In genomic region chr21:23245231-23245630, GRCh38 we compare ENCODE assay signal across 28 cellular contexts.
"Had no signal": no experiment of that assay in that cellular context is flagged by ENCODE, and none has a peak within 500 bp of the region (broad histone marks: within the 10 kb centered on the region; RNA-seq: fewer than 3 reads in every experiment).

No MANE protein-coding gene starts in this region.

- H3K4me3 ChIP-seq: neural progenitor cell, ovary, psoas muscle, skin epidermis, smooth muscle cell, spleen, suprapubic skin, testis, tibial artery, transverse colon, upper lobe of right lung, uterus had no signal

- H3K9me3 ChIP-seq: ovary, psoas muscle, spleen, suprapubic skin, testis, tibial artery, upper lobe of right lung, uterus had no signal

- DNase-seq: natural killer cell; occipital lobe; ovary; posterior cingulate gyrus; psoas muscle; right cardiac atrium; spleen; stimulated activated CD4-positive, alpha-beta T cell treated with anti-CD3 and anti-CD28 coated beads, Interleukin-12 subunit alpha, Interleukin-12 subunit beta, amount 100 ng/mL, for 4 hours; stimulated activated CD4-positive, alpha-beta T cell treated with anti-CD3 and anti-CD28 coated beads, Interleukin-1b, Interleukin-23, amount 100 ng/mL, for 48 hours; stimulated activated CD4-positive, alpha-beta T cell treated with anti-CD3 and anti-CD28 coated beads, Interleukin-4, amount 100 ng/mL, for 1 hour; stimulated activated CD4-positive, alpha-beta T cell treated with anti-CD3 and anti-CD28 coated beads, Interleukin-4, amount 100 ng/mL, for 4 hours; stimulated activated CD8-positive, alpha-beta memory T cell treated with anti-CD3 and anti-CD28 coated beads, Interleukin-4, amount 100 ng/mL, for 48 hours; stimulated activated naive CD4-positive, alpha-beta T cell; stimulated activated naive CD8-positive, alpha-beta T cell treated with anti-CD3 and anti-CD28 coated beads, Interleukin-15, amount 100 ng/mL, for 72 hours; stimulated activated naive CD8-positive, alpha-beta T cell treated with anti-CD3 and anti-CD28 coated beads, Interleukin-15, Interleukin-2, amounts not matched to agents 100 U/mL and 50 U/mL, for 24 hours; substantia nigra; testis; tibial artery; transverse colon; upper lobe of right lung; uterus had no signal

- H3K4me1 ChIP-seq: neural progenitor cell, parathyroid adenoma, psoas muscle, suprapubic skin, testis, tibial artery, transverse colon, upper lobe of right lung, uterus had no signal

- H3K4me2 ChIP-seq: neural progenitor cell, smooth muscle cell had no signal

- H3K27ac ChIP-seq: neural progenitor cell, ovary, parathyroid adenoma, psoas muscle, skin epidermis, spleen, suprapubic skin, testis, tibial artery, transverse colon, upper lobe of right lung, uterus had no signal

- H3K36me3 ChIP-seq: neural progenitor cell, ovary, spleen, suprapubic skin, tibial artery, transverse colon, upper lobe of right lung, uterus had no signal

- H3K9ac ChIP-seq: neural progenitor cell, parathyroid adenoma had no signal

- H3K27me3 ChIP-seq: neural progenitor cell, ovary, spleen, suprapubic skin, testis, tibial artery, transverse colon, upper lobe of right lung, uterus had no signal

- H2AFZ ChIP-seq: neural progenitor cell, parathyroid adenoma had no signal

- ATAC-seq: natural killer cell; psoas muscle; right cardiac atrium; sciatic nerve; stimulated activated memory B cell treated with anti-CD40 and anti-IgM and Interleukin-4, amounts not matched to agents 10 μg/mL and 1 μg/mL and 100 μg/mL, for 72 hours; stimulated activated naive CD8-positive, alpha-beta T cell treated with anti-CD3 and anti-CD28 coated beads, Interleukin-15, amount 100 ng/mL, for 72 hours; stimulated activated naive CD8-positive, alpha-beta T cell treated with anti-CD3 and anti-CD28 coated beads, Interleukin-15, Interleukin-2, amounts not matched to agents 100 U/mL and 50 U/mL, for 24 hours; upper lobe of right lung had no signal
